23 cellular contexts compared by ENCODE assay signal in genomic region chr9:87229127-87229526, GRCh38.
A peak's percentile ranks its signal among the peaks of the same experiment; 100 is the strongest.
DNase-seq lines count a peak whose midpoint lies in the region; ATAC-seq and TF ChIP-seq lines count a peak whose summit lies in the region.
"Had no signal": no experiment of that assay in that cellular context is flagged by ENCODE, and none has a peak within 500 bp of the region (broad histone marks: within the 10 kb centered on the region; RNA-seq: fewer than 3 reads in every experiment).

No MANE protein-coding gene starts in this region.

- H3K4me3 ChIP-seq in mammary epithelial cell (replicated peaks in 1 of 3; ENCODE audit: insufficient read depth in 1 of 3, low read depth in 2 of 3, low read length in 3 of 3) (no peak overlapping the region), left ventricle myocardium inferior (no peak overlapping the region), smooth muscle cell (no peak overlapping the region)
- H3K4me3 ChIP-seq: BLaER1, GM12878, GM23248 had no signal

- CTCF ChIA-PET in mammary epithelial cell (lab: Charles Lee; ENCODE audit: low non-redundant PET) (no interaction called here), MCF 10A (lab: Yijun Ruan, JAX) (no interaction called here)

- no peak overlapping the region for H3K4me3 Mint-ChIP-seq in MCF 10A (ENCODE audit: unreplicated experiment)
- H3K4me3 Mint-ChIP-seq in nephron progenitor cell = no peak overlapping the region
- H3K4me3 Mint-ChIP-seq: B cell; CD4-positive, CD25-positive, alpha-beta regulatory T cell; CD8-positive, alpha-beta T cell had no signal

- H3K9me3 ChIP-seq in mammary epithelial cell (replicated peaks; ENCODE audit: insufficient read depth, low read length) (no peaks in the 10 kb centered on the region), left ventricle myocardium inferior (replicated peaks) (no peaks in the 10 kb centered on the region), smooth muscle cell (replicated peaks; ENCODE audit: low read depth) (no peaks in the 10 kb centered on the region)
- H3K9me3 ChIP-seq: BLaER1, Caco-2 had no signal

- intact Hi-C loops in mammary epithelial cell (cut with micrococcal nuclease) (no loop called here), MCF 10A (cut with micrococcal nuclease) (no loop called here), left ventricle myocardium superior (cut with micrococcal nuclease) (no loop called here), left ventricle myocardium inferior (cut with micrococcal nuclease) (no loop called here)

- 53% methylated on average over 3 of the region's 3 CpGs for WGBS in mammary epithelial cell (ENCODE audit: low coverage, missing lambda C conversion rate)
- WGBS in smooth muscle cell (ENCODE audit: low lambda C conversion rate) = 91% methylated on average over 3 of the region's 3 CpGs

- no peak for DNase-seq in mammary epithelial cell
- DNase-seq in MCF 10A (ENCODE audit: unreplicated experiment) = no peak
- DNase-seq in left ventricle myocardium superior = no peak
- DNase-seq in left ventricle myocardium inferior = no peak
- DNase-seq in nephron progenitor cell = no peak
- no peak for DNase-seq in smooth muscle cell (lab: John Stamatoyannopoulos, UW; ENCODE audit: unreplicated experiment)
- DNase-seq in mesenteric fat pad (ENCODE audit: low spot score) = no peak
- DNase-seq in NOMO-1 treated with dmso at 0.1 percent for 144 hours (lab: John Stamatoyannopoulos, UW; ENCODE audit: unreplicated experiment) = no peak
- DNase-seq: Caco-2; CD4-positive, CD25-positive, alpha-beta regulatory T cell; CD8-positive, alpha-beta T cell; DMS 273 treated with DMSO at 0.1 percent for 48 hours; DMS79; EL; GDM1; GM23248; H7; HCEC 1CT had no signal

- H3K27me3 Mint-ChIP-seq in MCF 10A (ENCODE audit: insufficient read depth, unreplicated experiment) (no peaks in the 10 kb centered on the region), nephron progenitor cell (ENCODE audit: low read depth, poor library complexity) (peaks cover 3% of the 10 kb centered on the region)
- H3K27me3 Mint-ChIP-seq: B cell; CD4-positive, CD25-positive, alpha-beta regulatory T cell had no signal

- H3K27ac Mint-ChIP-seq in MCF 10A (ENCODE audit: low read depth, unreplicated experiment) = no peak overlapping the region
- H3K27ac Mint-ChIP-seq in nephron progenitor cell = peak overlapping the region; percentile 57
- H3K27ac Mint-ChIP-seq: B cell; CD4-positive, CD25-positive, alpha-beta regulatory T cell; CD8-positive, alpha-beta T cell had no signal

- TF ChIP-seq CTCF in mammary epithelial cell (conservative IDR thresholded peaks at IDR 0.05 in 1 of 2, IDR thresholded peaks at IDR 0.05 in 1 of 2; ENCODE audit: extremely low read depth in 1 of 2, insufficient read depth in 1 of 2, low read depth in 1 of 2, low read length in 2 of 2) (no peak), MCF 10A (IDR thresholded peaks at IDR 0.05; ENCODE audit: unreplicated experiment) (no peak), left ventricle myocardium inferior (IDR thresholded peaks at IDR 0.05; ENCODE audit: borderline replicate concordance) (no peak), nephron progenitor cell (IDR thresholded peaks at IDR 0.05) (no peak), smooth muscle cell (IDR thresholded peaks at IDR 0.05; ENCODE audit: borderline replicate concordance, insufficient read depth, poor library complexity, severe bottlenecking) (no peak)

- H3K27ac ChIP-seq in mammary epithelial cell (ENCODE audit: insufficient read depth, low read depth, low read length) (no peak overlapping the region), left ventricle myocardium inferior (replicated peaks) (no peak overlapping the region), smooth muscle cell (ENCODE audit: low read depth) (no peak overlapping the region)
- H3K27ac ChIP-seq: 22Rv1, BLaER1, C4-2B, GM23248 had no signal

- H3K4me2 ChIP-seq in mammary epithelial cell (ENCODE audit: insufficient read depth, low read depth, low read length) (no peak overlapping the region), smooth muscle cell (no peak overlapping the region)
- H3K4me2 ChIP-seq: BLaER1 had no signal

- H3K27me3 ChIP-seq in mammary epithelial cell (ENCODE audit: insufficient read depth, low read length) (no peaks in the 10 kb centered on the region), left ventricle myocardium inferior (ENCODE audit: low read depth) (no peaks in the 10 kb centered on the region), smooth muscle cell (ENCODE audit: low read depth) (no peaks in the 10 kb centered on the region)
- H3K27me3 ChIP-seq: BLaER1 had no signal

- POLR2A ChIA-PET in MCF 10A (lab: Yijun Ruan, JAX) = no interaction called here

- in situ Hi-C loops in mammary epithelial cell (cut with MboI; ENCODE audit: low sequenced_read_pairs in 2 of 2) = no loop called here

- H3K4me1 ChIP-seq in mammary epithelial cell (ENCODE audit: insufficient read depth, low read length) (no peaks in the 10 kb centered on the region), left ventricle myocardium inferior (peaks cover 4% of the 10 kb centered on the region), smooth muscle cell (ENCODE audit: low read depth) (no peaks in the 10 kb centered on the region)
- H3K4me1 ChIP-seq: BLaER1, Caco-2 had no signal

- H3K36me3 Mint-ChIP-seq in MCF 10A (ENCODE audit: insufficient read depth, unreplicated experiment) = no peaks in the 10 kb centered on the region
- H3K36me3 Mint-ChIP-seq in nephron progenitor cell (ENCODE audit: low read depth) = peaks cover 20% of the 10 kb centered on the region
- H3K36me3 Mint-ChIP-seq: CD4-positive, CD25-positive, alpha-beta regulatory T cell; CD8-positive, alpha-beta T cell had no signal

- peak overlapping the region; percentile 21 for H2AFZ ChIP-seq in mammary epithelial cell (ENCODE audit: low read depth, low read length)
- peak overlapping the region; percentile 60 for H2AFZ ChIP-seq in smooth muscle cell (ENCODE audit: low read depth)
- H2AFZ ChIP-seq: GM23248 had no signal

- no peaks in the 10 kb centered on the region for H3F3A ChIP-seq in smooth muscle cell (ENCODE audit: low read depth)

- H4K20me1 ChIP-seq in mammary epithelial cell (ENCODE audit: insufficient read depth, low read length) = no peaks in the 10 kb centered on the region
- no peaks in the 10 kb centered on the region for H4K20me1 ChIP-seq in smooth muscle cell (ENCODE audit: low read depth)
- H4K20me1 ChIP-seq: BLaER1 had no signal

- dilution Hi-C loops in mammary epithelial cell (cut with HindIII; ENCODE audit: low sequenced_read_pairs) = no loop called here

- no peak overlapping the region for H3K9ac ChIP-seq in mammary epithelial cell (ENCODE audit: insufficient read depth, low read length)
- H3K9ac ChIP-seq in smooth muscle cell (ENCODE audit: low read depth) = no peak overlapping the region
- H3K9ac ChIP-seq: BLaER1, GM23248 had no signal

- no peaks in the 10 kb centered on the region for H3K36me3 ChIP-seq in mammary epithelial cell (ENCODE audit: insufficient read depth, low read length)
- no peaks in the 10 kb centered on the region for H3K36me3 ChIP-seq in left ventricle myocardium inferior
- H3K36me3 ChIP-seq in smooth muscle cell (ENCODE audit: low read depth) = no peaks in the 10 kb centered on the region
- H3K36me3 ChIP-seq: BLaER1 had no signal

- H3K79me2 ChIP-seq in mammary epithelial cell (ENCODE audit: insufficient read depth, low read length) = no peaks in the 10 kb centered on the region
- no peaks in the 10 kb centered on the region for H3K79me2 ChIP-seq in smooth muscle cell (ENCODE audit: low read depth)

- H3K4me1 Mint-ChIP-seq in MCF 10A (ENCODE audit: insufficient read depth, unreplicated experiment) (no peaks in the 10 kb centered on the region), nephron progenitor cell (peaks cover 10% of the 10 kb centered on the region)
- H3K4me1 Mint-ChIP-seq: B cell; CD4-positive, CD25-positive, alpha-beta regulatory T cell had no signal

- BruUV-seq in mammary epithelial cell (replicated peaks; lab: Mats Ljungman, UMichigan) = no TSS peak
- no TSS peak for BruUV-seq in MCF 10A (replicated peaks; lab: Mats Ljungman, UMichigan)

- ATAC-seq in left ventricle myocardium superior = peak; percentile 51
- ATAC-seq: CD8-positive, alpha-beta T cell; GM12878 had no signal

- H3K9me3 Mint-ChIP-seq in MCF 10A (ENCODE audit: unreplicated experiment) = peaks cover 10% of the 10 kb centered on the region
- peaks cover 37% of the 10 kb centered on the region for H3K9me3 Mint-ChIP-seq in nephron progenitor cell
- H3K9me3 Mint-ChIP-seq: CD8-positive, alpha-beta T cell had no signal
